In genomic region chr6:33744895-33745546, GRCh38 we compare ENCODE assay signal across 11 cellular contexts. TPM values are rescaled to one million over a fixed set of nuclear protein-coding genes. Genes with fewer than 3 reads are reported as not detected.
DNase-seq lines count a peak whose midpoint lies in the region; ATAC-seq and TF ChIP-seq lines count a peak whose summit lies in the region.
"Had no signal": no experiment of that assay in that cellular context is flagged by ENCODE, and none has a peak within 500 bp of the region (broad histone marks: within the 10 kb centered on the region; RNA-seq: fewer than 3 reads in every experiment).

No MANE protein-coding gene starts in this region.

- peaks cover 37 to 41% of the 10 kb centered on the region in 2 donors for H3K4me1 ChIP-seq in thyroid gland
- H3K4me1 ChIP-seq in CD4-positive, alpha-beta memory T cell (ENCODE audit: insufficient read depth, low read length) = no peaks in the 10 kb centered on the region

- CTCF ChIA-PET in WTC11 (lab: Charles Lee) = interaction anchor here (0.8 to 3.7 kb wide), 13 partner anchors 13 to 310 kb away, joined by 3 to 26 read pairs (median 4); partner anchors contain the start of gene UQCC2
- CTCF ChIA-PET in CD4-positive, alpha-beta memory T cell (lab: Charles Lee; ENCODE audit: partially characterized antibody) = interaction anchor here (0.6 to 5.1 kb wide), 15 partner anchors 9 to 498 kb away, joined by 3 to 42 read pairs (median 7); partner anchors contain the start of gene UQCC2

- H3K36me3 ChIP-seq in thyroid gland = no peaks in the 10 kb centered on the region
- H3K36me3 ChIP-seq in CD4-positive, alpha-beta memory T cell (ENCODE audit: insufficient read depth, low read length) = no peaks in the 10 kb centered on the region
- H3K36me3 ChIP-seq: adrenal gland had no signal

- H3K4me1 Mint-ChIP-seq in WTC11 (peaks cover 50% of the 10 kb centered on the region), endothelial cell (ENCODE audit: unreplicated experiment) (peaks cover 9% of the 10 kb centered on the region)
- peaks cover 0 to 4% (median 3%) of the 10 kb centered on the region in 4 donors for H3K4me1 Mint-ChIP-seq in CD4-positive, alpha-beta memory T cell

- no peak for TF ChIP-seq POLR2A in thyroid gland (IDR thresholded peaks at IDR 0.05)

- no peaks in the 10 kb centered on the region; the same call in 1 of the 2 replicates for H3K27me3 Mint-ChIP-seq in WTC11 (ENCODE audit: low read depth)
- H3K27me3 Mint-ChIP-seq in CD4-positive, alpha-beta memory T cell = peaks cover 0 to 7% of the 10 kb centered on the region in 2 donors
- H3K27me3 Mint-ChIP-seq in endothelial cell (ENCODE audit: unreplicated experiment) = peaks cover 10% of the 10 kb centered on the region

- POLR2A ChIA-PET in WTC11 (lab: Charles Lee) = no interaction called here
- POLR2A ChIA-PET in CD4-positive, alpha-beta memory T cell (lab: Charles Lee; ENCODE audit: partially characterized antibody) = interaction anchor here (1.2 kb wide), 1 partner anchor 33 kb away, joined by 4 read pairs; the partner anchor contains the start of gene UQCC2

- no peaks in the 10 kb centered on the region for H3K27me3 ChIP-seq in thyroid gland
- peaks cover 7% of the 10 kb centered on the region for H3K27me3 ChIP-seq in CD4-positive, alpha-beta memory T cell (ENCODE audit: insufficient read depth, low read length)

- 40 to 56% methylated on average over 11 to 12 of the region's 13 CpGs for WGBS in thyroid gland, 2 donors

- H3K9me3 Mint-ChIP-seq in WTC11 (no peaks in the 10 kb centered on the region), endothelial cell (ENCODE audit: unreplicated experiment) (no peaks in the 10 kb centered on the region)
- no peaks in the 10 kb centered on the region for H3K9me3 Mint-ChIP-seq in CD4-positive, alpha-beta memory T cell
- H3K9me3 Mint-ChIP-seq: T-helper 2 cell treated with Interferon-gamma antibody and Interleukin-4, amounts not matched to agents 5 μg/mL and 100 μg/mL, for 36 hours had no signal

- DNase-seq in NCI-H2081 (lab: John Stamatoyannopoulos, UW) (peak; percentile 8 to 10), NCI-H2081 treated with DMSO at 0.1 percent for 48 hours (lab: John Stamatoyannopoulos, UW) (no peak), WTC11 (ENCODE audit: low spot score) (no peak), left kidney (ENCODE audit: low read depth, low spot score) (peak; percentile 75), thyroid gland (peak in 1 of 2 donors; percentile 60), endothelial cell (ENCODE audit: low spot score) (no peak)
- DNase-seq in activated CD4-positive, alpha-beta T cell treated with anti-CD3 and anti-CD28 coated beads, Interleukin-2, amount 50 U/mL, for 4 hours = no peak
- no peak for DNase-seq in CD4-positive, alpha-beta memory T cell

- H3K9me3 ChIP-seq in thyroid gland = no peaks in the 10 kb centered on the region
- H3K9me3 ChIP-seq in CD4-positive, alpha-beta memory T cell (ENCODE audit: control insufficient read depth in 1 of 2, low read length in 2 of 2) = no peaks in the 10 kb centered on the region
- H3K9me3 ChIP-seq: adrenal gland had no signal

- H3K36me3 Mint-ChIP-seq in WTC11 (no peaks in the 10 kb centered on the region), endothelial cell (ENCODE audit: low read depth, unreplicated experiment) (no peaks in the 10 kb centered on the region)
- no peaks in the 10 kb centered on the region for H3K36me3 Mint-ChIP-seq in CD4-positive, alpha-beta memory T cell

- no peak overlapping the region for H3K4me3 Mint-ChIP-seq in WTC11
- H3K4me3 Mint-ChIP-seq in CD4-positive, alpha-beta memory T cell = no peak overlapping the region
- no peak overlapping the region for H3K4me3 Mint-ChIP-seq in endothelial cell (ENCODE audit: unreplicated experiment)
- H3K4me3 Mint-ChIP-seq: T-helper 2 cell treated with Interferon-gamma antibody and Interleukin-4, amounts not matched to agents 5 μg/mL and 100 μg/mL, for 36 hours had no signal

- peak overlapping the region; percentile 83 to 87 (median 84) for H3K27ac ChIP-seq in thyroid gland
- H3K27ac ChIP-seq in CD4-positive, alpha-beta memory T cell (ENCODE audit: low read depth, low read length) = no peak overlapping the region

- intact Hi-C loops in thyroid gland (cut with DNase I) = no loop called here
- intact Hi-C loops in CD4-positive, alpha-beta memory T cell (cut with micrococcal nuclease) = loop anchor here (1.0 to 2.0 kb wide), 4 partner anchors 34 to 409 kb away; partner anchors contain the start of gene UQCC2

- TF ChIP-seq CTCF in WTC11 (IDR thresholded peaks at IDR 0.05) (no peak), thyroid gland (IDR thresholded peaks at IDR 0.05) (no peak), endothelial cell (IDR thresholded peaks at IDR 0.05; ENCODE audit: unreplicated experiment) (no peak)

- no peak overlapping the region; the same call in 1 of the 2 replicates for H3K27ac Mint-ChIP-seq in WTC11
- no peak overlapping the region for H3K27ac Mint-ChIP-seq in CD4-positive, alpha-beta memory T cell
- H3K27ac Mint-ChIP-seq in endothelial cell (ENCODE audit: unreplicated experiment) = no peak overlapping the region
- H3K27ac Mint-ChIP-seq: T-helper 2 cell treated with Interferon-gamma antibody and Interleukin-4, amounts not matched to agents 5 μg/mL and 100 μg/mL, for 36 hours had no signal

- ATAC-seq in WTC11 = no peak

- H3K4me3 ChIP-seq in thyroid gland (replicated peaks in 1 of 3) = no peak overlapping the region
- H3K4me3 ChIP-seq in CD4-positive, alpha-beta memory T cell (ENCODE audit: low read length in 2 of 2) = no peak overlapping the region
- H3K4me3 ChIP-seq: adrenal gland, skin epidermis had no signal

TF ChIP-seq in WTC11, 78 proteins besides CTCF, POLR2A, EP300 and RAD21:
- no peak for TF ChIP-seq NFATC4 (CRISPR knock-in tag; IDR thresholded peaks at IDR 0.05)
- peak; percentile 28; the same call in 1 of the 2 replicates for TF ChIP-seq GABPB1 (CRISPR knock-in tag; IDR thresholded peaks at IDR 0.05)
- TF ChIP-seq NFE2L1 (CRISPR knock-in tag; IDR thresholded peaks at IDR 0.05) = no peak

RNA-seq across cellular contexts. Expression of gene IP6K3, which starts 1.7 kb away (rescaled TPM):
- total RNA-seq in WTC11 (2021) = 0.44 to 1.1 TPM (median 0.89 TPM) in 3 replicates
- total RNA-seq in thyroid gland = 10 to 100 TPM in 3 of 4 donors, 1 to 10 TPM in 1; 7.9 to 20.5 (median 17.1) TPM
- total RNA-seq in CD4-positive, alpha-beta memory T cell = not detected
- polyA plus RNA-seq in CD4-positive, alpha-beta memory T cell = not detected
- not detected for total RNA-seq in endothelial cell (ENCODE audit: unreplicated experiment)

RNA-seq across cellular contexts. Expression of gene UQCC2, which starts 33.5 kb away (rescaled TPM):
- total RNA-seq in WTC11 (2021) (65.8 to 105 TPM (median 95.3 TPM) in 3 replicates), thyroid gland (10 to 100 TPM; 21.1 to 74.7 (median 32.7) TPM), endothelial cell (ENCODE audit: unreplicated experiment) (54.9 TPM)
- 10 to 100 TPM; 22.8 to 24.8 TPM for total RNA-seq in CD4-positive, alpha-beta memory T cell
- polyA plus RNA-seq in CD4-positive, alpha-beta memory T cell = 10 to 100 TPM; 44.4 to 57.9 TPM

RNA-seq across cellular contexts. Expression of gene LEMD2, which starts 43.9 kb away (rescaled TPM):
- 46.6 to 62.9 TPM (median 48.2 TPM) in 3 replicates for total RNA-seq in WTC11 (2021)
- total RNA-seq in thyroid gland = 10 to 100 TPM; 50.0 to 76.6 (median 64.6) TPM
- 100 to 1,000 TPM; 115 to 126 TPM for total RNA-seq in CD4-positive, alpha-beta memory T cell
- polyA plus RNA-seq in CD4-positive, alpha-beta memory T cell = 10 to 100 TPM; 13.5 to 44.6 TPM
- 105 TPM for total RNA-seq in endothelial cell (ENCODE audit: unreplicated experiment)

RNA-seq across cellular contexts. Expression of gene MLN, which starts 58.8 kb away (rescaled TPM):
- total RNA-seq in WTC11 (2021) (not detected in 3 replicates), thyroid gland (not detected), endothelial cell (ENCODE audit: unreplicated experiment) (not detected)
- total RNA-seq in CD4-positive, alpha-beta memory T cell = not detected
- polyA plus RNA-seq in CD4-positive, alpha-beta memory T cell = not detected
- total RNA-seq: adrenal gland had no signal
- polyA plus RNA-seq: adrenal gland had no signal

Comparison
In these comparisons a context has a peak if more than half of its experiments do, and no peak if none do; other contexts are left out.
1. DNase-seq: peak in NCI-H2081 (2 of 2) and left kidney (single experiment); none in NCI-H2081 treated with DMSO at 0.1 percent for 48 hours (single experiment), WTC11 (single experiment), activated CD4-positive, alpha-beta T cell treated with anti-CD3 and anti-CD28 coated beads, Interleukin-2, amount 50 U/mL, for 4 hours (0 of 2), CD4-positive, alpha-beta memory T cell (0 of 5) and endothelial cell (single experiment).